In the genomic region with DNA sequence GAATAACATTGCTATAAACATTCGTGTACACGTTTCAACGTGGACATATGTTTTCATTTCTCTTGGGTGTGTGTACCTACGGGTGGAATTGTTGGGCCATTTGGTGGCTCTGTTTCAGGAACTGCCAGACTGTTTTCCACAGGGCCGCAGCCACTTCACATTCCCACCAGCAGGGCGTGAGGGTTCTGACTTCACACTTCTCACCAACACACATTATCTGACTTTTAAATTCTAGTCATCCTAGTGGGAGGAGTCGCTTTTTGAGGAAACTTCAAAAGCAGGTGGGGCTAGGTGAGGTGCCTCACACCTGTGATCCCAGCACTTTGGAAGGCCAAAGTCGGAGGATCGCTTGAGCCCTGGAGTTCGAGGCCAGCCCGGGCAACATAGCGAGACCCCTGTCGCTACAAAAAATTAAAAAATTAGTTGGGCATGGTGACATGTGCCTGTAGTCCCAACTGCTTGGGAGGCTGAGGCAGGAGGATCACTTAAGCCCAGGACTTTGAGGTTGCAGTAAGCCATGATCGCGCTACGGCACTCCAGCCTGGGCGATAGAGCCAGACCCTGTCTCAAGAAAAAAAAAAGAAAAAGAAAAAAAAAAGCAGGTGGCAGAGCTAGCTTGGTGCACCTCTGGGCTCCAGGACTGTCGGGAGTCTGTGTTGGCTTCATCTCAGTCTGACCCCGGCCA, we compare ENCODE assay signal across 9 cellular contexts. TPM values are rescaled to one million over a fixed set of nuclear protein-coding genes. Genes with fewer than 3 reads are reported as not detected.
DNase-seq lines count a peak whose midpoint lies in the region; ATAC-seq and TF ChIP-seq lines count a peak whose summit lies in the region.
"Had no signal": no experiment of that assay in that cellular context is flagged by ENCODE, and none has a peak within 500 bp of the region (broad histone marks: within the 10 kb centered on the region; RNA-seq: fewer than 3 reads in every experiment).

No MANE protein-coding gene starts in this region.

- intact Hi-C loops in left ventricle myocardium inferior (cut with micrococcal nuclease) (no loop called here), tibial artery (cut with DNase I; ENCODE audit: low total_unique reads) (no loop called here)

- DNase-seq in A172 (ENCODE audit: low spot score) (peak; percentile 61), RPMI8226 (peak; percentile 39), left ventricle myocardium inferior (no peak), pons (ENCODE audit: low spot score) (no peak), tibial artery (no peak), NCI-H1417 treated with DMSO at 0.1 percent for 48 hours (lab: John Stamatoyannopoulos, UW) (no peak), NCI-H1092 treated with DMSO at 0.1 percent for 48 hours (lab: John Stamatoyannopoulos, UW) (no peak)
- DNase-seq: DMS79 treated with DMSO at 0.1 percent for 48 hours had no signal

- TF ChIP-seq CTCF in left ventricle myocardium inferior (IDR thresholded peaks at IDR 0.05; ENCODE audit: borderline replicate concordance) (peak; percentile 51), tibial artery (IDR thresholded peaks at IDR 0.05) (peak in 1 of 2 experiments; percentile 7)

- H3K36me3 ChIP-seq in left ventricle myocardium inferior (no peaks in the 10 kb centered on the region), tibial artery (no peaks in the 10 kb centered on the region)

- peaks cover 54% of the 10 kb centered on the region for H3K4me1 ChIP-seq in left ventricle myocardium inferior
- peaks cover 0 to 7% (median 0%) of the 10 kb centered on the region in 4 donors for H3K4me1 ChIP-seq in tibial artery

- peak; percentile 4 for ATAC-seq in GM19023 (IDR thresholded peaks at IDR 0.05; ENCODE audit: unreplicated experiment)

- H3K27ac ChIP-seq in left ventricle myocardium inferior (replicated peaks) = no peak overlapping the region
- H3K27ac ChIP-seq in tibial artery = no peak overlapping the region

- H3K9me3 ChIP-seq in left ventricle myocardium inferior (replicated peaks) (no peaks in the 10 kb centered on the region), tibial artery (no peaks in the 10 kb centered on the region)

- H3K27me3 ChIP-seq in left ventricle myocardium inferior (ENCODE audit: low read depth) (peaks cover 53% of the 10 kb centered on the region), tibial artery (peaks cover 0 to 61% of the 10 kb centered on the region in 2 donors)

- H3K4me3 ChIP-seq in left ventricle myocardium inferior = no peak overlapping the region
- no peak overlapping the region for H3K4me3 ChIP-seq in tibial artery

RNA-seq across cellular contexts. Expression of gene TSPAN17, which starts 28.5 kb away (rescaled TPM):
- 54.9 and 67.7 TPM in 2 replicates for total RNA-seq in A172 (2014; rRNA removed; shearing (Covaris generic))
- 31.0 TPM for total RNA-seq in left ventricle myocardium inferior

RNA-seq across cellular contexts. Expression of gene EIF4E1B, which starts 45.3 kb away (rescaled TPM):
- not detected in 2 replicates for total RNA-seq in A172 (2014; rRNA removed; shearing (Covaris generic))
- total RNA-seq in left ventricle myocardium inferior = not detected

RNA-seq across cellular contexts. Expression of gene SNCB, which starts 45.5 kb away (rescaled TPM):
- 0.10 TPM in 1 of 2 replicates, not detected in the other for total RNA-seq in A172 (2014; rRNA removed; shearing (Covaris generic))
- 0.44 TPM for total RNA-seq in left ventricle myocardium inferior

Comparison
In these comparisons a context has a peak if more than half of its experiments do, and no peak if none do; other contexts are left out.
1. DNase-seq: peak in A172 (single experiment) and RPMI8226 (single experiment); none in left ventricle myocardium inferior (single experiment), pons (single experiment), tibial artery (0 of 2), NCI-H1417 treated with DMSO at 0.1 percent for 48 hours (single experiment) and NCI-H1092 treated with DMSO at 0.1 percent for 48 hours (single experiment).